19 cellular contexts compared by ENCODE assay signal in genomic region chr3:141853146-141853690, GRCh38. TPM values are rescaled to one million over a fixed set of nuclear protein-coding genes. Genes with fewer than 3 reads are reported as not detected.
DNase-seq lines count a peak whose midpoint lies in the region; ATAC-seq and TF ChIP-seq lines count a peak whose summit lies in the region.
"Had no signal": no experiment of that assay in that cellular context is flagged by ENCODE, and none has a peak within 500 bp of the region (broad histone marks: within the 10 kb centered on the region; RNA-seq: fewer than 3 reads in every experiment).

No MANE protein-coding gene starts in this region.

- TF ChIP-seq CTCF in heart left ventricle (IDR thresholded peaks at IDR 0.05) (no peak), colonic mucosa (IDR thresholded peaks at IDR 0.05) (no peak), PC-9 (conservative IDR thresholded peaks at IDR 0.05) (no peak)

- no TSS peak for BruUV-seq in PC-9 (replicated peaks; lab: Mats Ljungman, UMichigan)

- 59 to 74% (median 64%) methylated on average over 6 of the region's 6 CpGs for WGBS in heart left ventricle, 4 donors

- TF ChIP-seq POLR2A in heart left ventricle (IDR thresholded peaks at IDR 0.05), result no peak

- DNase-seq in heart left ventricle, result peak in 1 of 5 donors; percentile 12
- DNase-seq in cardiac septum (ENCODE audit: low spot score), result no peak
- DNase-seq in colonic mucosa, result no peak
- no peak for DNase-seq in left colon
- no peak for DNase-seq in mesenteric fat pad (ENCODE audit: low spot score)
- no peak for DNase-seq in NCI-H446 (lab: John Stamatoyannopoulos, UW)
- DNase-seq in PC-9, result no peak
- DNase-seq: activated CD4-positive, alpha-beta T cell treated with anti-CD3 and anti-CD28 coated beads, Interleukin-2, amount 10 ng/mL, durations not matched to agents 7 days and 5 days; activated naive CD8-positive, alpha-beta T cell treated with anti-CD3 and anti-CD28 coated beads, Interleukin-2, amount 10 ng/mL, durations not matched to agents 7 days and 5 days; activated T-cell treated with anti-CD3 and anti-CD28 coated beads, Interleukin-2, amount 50 U/mL, for 1 hour; central memory CD4-positive, alpha-beta T cell; GDM1; left cardiac atrium; naive thymus-derived CD8-positive, alpha-beta T cell; NCI-H2081; NCI-H774; T1000 had no signal

- ATAC-seq in heart left ventricle (peak in 3 of 4 donors; percentile 33 to 62 (median 51)), left colon (peak; percentile 74), HG03342 (IDR thresholded peaks at IDR 0.05; ENCODE audit: unreplicated experiment) (no peak)
- ATAC-seq: naive thymus-derived CD8-positive, alpha-beta T cell had no signal

- H3K4me3 ChIP-seq in heart left ventricle (no peak overlapping the region), colonic mucosa (no peak overlapping the region), PC-9 (no peak overlapping the region)
- H3K4me3 ChIP-seq: hepatocyte had no signal

- H4K20me1 ChIP-seq in PC-9 (ENCODE audit: insufficient read depth), result no peaks in the 10 kb centered on the region

- no peak overlapping the region for H2AFZ ChIP-seq in PC-9
- H2AFZ ChIP-seq: hepatocyte had no signal

- H3K27me3 ChIP-seq in heart left ventricle, result no peaks in the 10 kb centered on the region
- H3K27me3 ChIP-seq in colonic mucosa, result no peaks in the 10 kb centered on the region
- no peaks in the 10 kb centered on the region for H3K27me3 ChIP-seq in PC-9 (ENCODE audit: insufficient read depth, low read depth)
- H3K27me3 ChIP-seq: hepatocyte had no signal

- peak overlapping the region in 10 of 12 donors; percentile 24 to 77 (median 67) for H3K27ac ChIP-seq in heart left ventricle
- peak overlapping the region; percentile 32 for H3K27ac ChIP-seq in colonic mucosa
- H3K27ac ChIP-seq in PC-9, result no peak overlapping the region
- H3K27ac ChIP-seq: hepatocyte had no signal

- H3K9me3 ChIP-seq in heart left ventricle (no peaks in the 10 kb centered on the region), colonic mucosa (no peaks in the 10 kb centered on the region), PC-9 (ENCODE audit: insufficient read depth, low read depth) (no peaks in the 10 kb centered on the region)

- no peak overlapping the region for H3K9ac ChIP-seq in colonic mucosa (ENCODE audit: low read depth in 2 of 2, low read length in 2 of 2)

- no peaks in the 10 kb centered on the region for H3K79me2 ChIP-seq in PC-9 (ENCODE audit: low read depth)
- H3K79me2 ChIP-seq: hepatocyte had no signal

- no peaks in the 10 kb centered on the region for H3K9me2 ChIP-seq in PC-9 (ENCODE audit: insufficient read depth)

- H3K4me1 ChIP-seq in heart left ventricle (peaks cover 0 to 56% (median 2%) of the 10 kb centered on the region in 12 donors), colonic mucosa (no peaks in the 10 kb centered on the region), PC-9 (replicated peaks; ENCODE audit: insufficient read depth) (no peaks in the 10 kb centered on the region)

- CTCF ChIA-PET in PC-9 (lab: Charles Lee), result no interaction called here

- H3K36me3 ChIP-seq in heart left ventricle (no peaks in the 10 kb centered on the region), colonic mucosa (no peaks in the 10 kb centered on the region), PC-9 (ENCODE audit: low read depth) (no peaks in the 10 kb centered on the region)

- H3F3A ChIP-seq in PC-9 (ENCODE audit: insufficient read depth, low read depth), result no peaks in the 10 kb centered on the region

- intact Hi-C loops in heart left ventricle (cut with DNase I) (no loop called here), cardiac septum (cut with DNase I) (loop anchor here (1.0 kb wide), 1 partner anchor 12 kb away; no protein-coding TSS in a partner anchor), colonic mucosa (cut with DNase I) (no loop called here), left colon (cut with DNase I, micrococcal nuclease) (no loop called here), PC-9 (cut with micrococcal nuclease; ENCODE audit: unreplicated experiment) (no loop called here)

- no peak overlapping the region for H3K4me2 ChIP-seq in PC-9
- H3K4me2 ChIP-seq: hepatocyte had no signal

- POLR2A ChIA-PET in PC-9 (lab: Charles Lee; ENCODE audit: unreplicated experiment), result no interaction called here

RNA-seq across cellular contexts. Expression of gene ATP1B3, which starts 23.2 kb away (rescaled TPM):
- total RNA-seq in heart left ventricle, result 10 to 100 TPM; 19.1 to 78.6 (median 46.1) TPM
- 10 to 100 TPM; 30.6 to 90.0 TPM for polyA plus RNA-seq in heart left ventricle
- 60.3 TPM for total RNA-seq in cardiac septum
- 100 to 1,000 TPM; 231 to 374 TPM for total RNA-seq in colonic mucosa
- total RNA-seq in left colon, result 100 to 1,000 TPM; 397 to 503 TPM
- total RNA-seq in mesenteric fat pad, result 354 TPM
- 54.3 and 69.7 TPM in 2 replicates for total RNA-seq in PC-9 (2021)
